ENCODE assay signal across 3 cellular contexts in genomic region chr10:42336593-42337337, GRCh38.
TF ChIP-seq lines count a peak whose summit lies in the region.

No MANE protein-coding gene starts in this region.

TF ChIP-seq in HCT116, 20 proteins besides CTCF, POLR2A, EP300 and RAD21:
- TF ChIP-seq ZNF274 (IDR thresholded peaks at IDR 0.05; ENCODE audit: low read depth, low read length), result peak; percentile 59; the same call in 1 of the 2 replicates

TF ChIP-seq in GM12878, 131 proteins besides CTCF, POLR2A, EP300 and RAD21:
- TF ChIP-seq ZNF274 (IDR thresholded peaks at IDR 0.05; ENCODE audit: insufficient read depth, insufficient read length), result peak; percentile 71

TF ChIP-seq in H1, 55 proteins besides CTCF, POLR2A, EP300 and RAD21:
- TF ChIP-seq ZNF274 (IDR thresholded peaks at IDR 0.05; ENCODE audit: borderline replicate concordance, extremely low read depth, low read length), result peak; percentile 76
